2 cellular contexts compared by ENCODE assay signal in genomic region chr14:104885973-104886689, GRCh38.
TF ChIP-seq lines count a peak whose summit lies in the region.

No MANE protein-coding gene starts in this region.

TF ChIP-seq in SK-N-SH, 30 proteins besides CTCF, POLR2A, EP300 and RAD21:
- TF ChIP-seq PBX3 (IDR thresholded peaks at IDR 0.05) = no peak

TF ChIP-seq in SK-N-SH treated with all-trans-retinoic acid at 6 μM for 48 hours, 23 proteins besides CTCF, POLR2A, EP300 and RAD21:
- no peak for TF ChIP-seq PATZ1 (CRISPR knock-in tag; IDR thresholded peaks at IDR 0.05; ENCODE audit: borderline replicate concordance)
- no peak for TF ChIP-seq ZC3H10 (CRISPR knock-in tag; IDR thresholded peaks at IDR 0.05)
- no peak for TF ChIP-seq SNAI2 (CRISPR knock-in tag; IDR thresholded peaks at IDR 0.05)
- TF ChIP-seq ZNF8 (CRISPR knock-in tag; IDR thresholded peaks at IDR 0.05) = no peak
- no peak for TF ChIP-seq ZFP30 (CRISPR knock-in tag; IDR thresholded peaks at IDR 0.05)
- TF ChIP-seq BACH2 (CRISPR knock-in tag; IDR thresholded peaks at IDR 0.05; ENCODE audit: borderline replicate concordance) = no peak
- no peak for TF ChIP-seq PPARA (CRISPR knock-in tag; IDR thresholded peaks at IDR 0.05; ENCODE audit: borderline replicate concordance)
- TF ChIP-seq ARNTL (CRISPR knock-in tag; IDR thresholded peaks at IDR 0.05; ENCODE audit: borderline replicate concordance, low read depth) = no peak
